9 cellular contexts compared by ENCODE assay signal in genomic region chr17:17107281-17107680, GRCh38.
DNase-seq lines count a peak whose midpoint lies in the region; ATAC-seq and TF ChIP-seq lines count a peak whose summit lies in the region.
"Had no signal": no experiment of that assay in that cellular context is flagged by ENCODE, and none has a peak within 500 bp of the region (broad histone marks: within the 10 kb centered on the region; RNA-seq: fewer than 3 reads in every experiment).

No MANE protein-coding gene starts in this region.

- peak overlapping the region; percentile 32 for H3K27ac ChIP-seq in effector memory CD4-positive, alpha-beta T cell (ENCODE audit: insufficient read depth, low read length, poor library complexity, severe bottlenecking)
- H3K27ac ChIP-seq in upper lobe of left lung, result peak overlapping the region; percentile 54 to 79 (median 72)

- H3K4me3 Mint-ChIP-seq in natural killer cell treated with Interleukin-12 subunit alpha and Interleukin-12 subunit beta and Interleukin-15 and Interleukin-18, amount 100 ng/mL, for 72 hours, result no peak overlapping the region
- H3K4me3 Mint-ChIP-seq in endothelial cell (ENCODE audit: unreplicated experiment), result no peak overlapping the region

- H3K9me3 ChIP-seq in effector memory CD4-positive, alpha-beta T cell (ENCODE audit: control insufficient read depth, low read length), result no peaks in the 10 kb centered on the region
- no peaks in the 10 kb centered on the region for H3K9me3 ChIP-seq in upper lobe of left lung
- H3K9me3 ChIP-seq: prostate gland had no signal

- H3K36me3 Mint-ChIP-seq in activated naive CD4-positive, alpha-beta T cell treated with anti-CD3 and anti-CD28 coated beads, Interleukin-2, amount 50 U/mL, for 72 hours, result no peaks in the 10 kb centered on the region
- H3K36me3 Mint-ChIP-seq in natural killer cell treated with Interleukin-12 subunit alpha and Interleukin-12 subunit beta and Interleukin-15 and Interleukin-18, amount 100 ng/mL, for 72 hours, result no peaks in the 10 kb centered on the region
- peaks cover 17% of the 10 kb centered on the region for H3K36me3 Mint-ChIP-seq in endothelial cell (ENCODE audit: low read depth, unreplicated experiment)

- TF ChIP-seq CTCF in upper lobe of left lung (IDR thresholded peaks at IDR 0.05) (no peak), endothelial cell (IDR thresholded peaks at IDR 0.05; ENCODE audit: unreplicated experiment) (no peak)

- no peaks in the 10 kb centered on the region for H3K27me3 ChIP-seq in effector memory CD4-positive, alpha-beta T cell (replicated peaks; ENCODE audit: control insufficient read depth, insufficient read depth, low read length, poor library complexity, severe bottlenecking)
- no peaks in the 10 kb centered on the region for H3K27me3 ChIP-seq in upper lobe of left lung

- H3K9me3 Mint-ChIP-seq in activated naive CD4-positive, alpha-beta T cell treated with anti-CD3 and anti-CD28 coated beads, Interleukin-2, amount 50 U/mL, for 72 hours, result no peaks in the 10 kb centered on the region
- H3K9me3 Mint-ChIP-seq in natural killer cell treated with Interleukin-12 subunit alpha and Interleukin-12 subunit beta and Interleukin-15 and Interleukin-18, amount 100 ng/mL, for 72 hours, result no peaks in the 10 kb centered on the region
- no peaks in the 10 kb centered on the region for H3K9me3 Mint-ChIP-seq in endothelial cell (ENCODE audit: unreplicated experiment)

- no peak for TF ChIP-seq EP300 in upper lobe of left lung (IDR thresholded peaks at IDR 0.05)

- no peaks in the 10 kb centered on the region for H3K36me3 ChIP-seq in effector memory CD4-positive, alpha-beta T cell (ENCODE audit: control insufficient read depth, insufficient read depth, low read length)
- H3K36me3 ChIP-seq in upper lobe of left lung, result peaks cover 0 to 6% (median 0%) of the 10 kb centered on the region in 4 donors
- H3K36me3 ChIP-seq: prostate gland had no signal

- DNase-seq in activated naive CD4-positive, alpha-beta T cell treated with anti-CD3 and anti-CD28 coated beads, Interleukin-2, amount 50 U/mL, for 72 hours (ENCODE audit: low spot score in 2 of 2), result no peak
- DNase-seq in activated naive CD4-positive, alpha-beta T cell treated with anti-CD3 and anti-CD28 coated beads, Interleukin-2, amount 50 U/mL, for 16 hours, result no peak
- DNase-seq in effector memory CD4-positive, alpha-beta T cell, result no peak
- no peak for DNase-seq in natural killer cell treated with Interleukin-12 subunit alpha and Interleukin-12 subunit beta and Interleukin-15 and Interleukin-18, amount 100 ng/mL, for 72 hours (ENCODE audit: low spot score)
- DNase-seq in upper lobe of left lung, result no peak
- DNase-seq in endothelial cell (ENCODE audit: low spot score), result no peak
- DNase-seq in SKM-1 treated with dmso at 0.1 percent for 144 hours (lab: John Stamatoyannopoulos, UW; ENCODE audit: unreplicated experiment), result no peak
- DNase-seq in HuH-7 (ENCODE audit: low spot score), result no peak

- H3K4me1 ChIP-seq in effector memory CD4-positive, alpha-beta T cell (ENCODE audit: control insufficient read depth, insufficient read depth, low read length, poor library complexity, severe bottlenecking), result peaks cover 37% of the 10 kb centered on the region
- peaks cover 51 to 79% (median 68%) of the 10 kb centered on the region in 4 donors for H3K4me1 ChIP-seq in upper lobe of left lung

- no peak for ATAC-seq in activated naive CD4-positive, alpha-beta T cell treated with anti-CD3 and anti-CD28 coated beads, Interleukin-2, amount 50 U/mL, for 72 hours
- ATAC-seq in natural killer cell treated with Interleukin-12 subunit alpha and Interleukin-12 subunit beta and Interleukin-15 and Interleukin-18, amount 100 ng/mL, for 72 hours, result no peak
- no peak for ATAC-seq in upper lobe of left lung (ENCODE audit: low FRiP score in 2 of 2)

- peaks cover 43 to 47% of the 10 kb centered on the region in 2 donors for H3K4me1 Mint-ChIP-seq in natural killer cell treated with Interleukin-12 subunit alpha and Interleukin-12 subunit beta and Interleukin-15 and Interleukin-18, amount 100 ng/mL, for 72 hours (ENCODE audit: low read depth in 2 of 2)
- peaks cover 22% of the 10 kb centered on the region for H3K4me1 Mint-ChIP-seq in endothelial cell (ENCODE audit: unreplicated experiment)

- WGBS in upper lobe of left lung, 2 donors, result 84 to 100% methylated on average over 1 to 4 of the region's 4 CpGs

- no peaks in the 10 kb centered on the region for H3K27me3 Mint-ChIP-seq in natural killer cell treated with Interleukin-12 subunit alpha and Interleukin-12 subunit beta and Interleukin-15 and Interleukin-18, amount 100 ng/mL, for 72 hours
- H3K27me3 Mint-ChIP-seq in endothelial cell (ENCODE audit: unreplicated experiment), result peaks cover 11% of the 10 kb centered on the region

- H3K4me3 ChIP-seq in effector memory CD4-positive, alpha-beta T cell (ENCODE audit: insufficient read depth, low read depth, low read length, poor library complexity, severe bottlenecking), result no peak overlapping the region
- H3K4me3 ChIP-seq in upper lobe of left lung, result no peak overlapping the region
- H3K4me3 ChIP-seq: prostate gland had no signal

- H3K27ac Mint-ChIP-seq in activated naive CD4-positive, alpha-beta T cell treated with anti-CD3 and anti-CD28 coated beads, Interleukin-2, amount 50 U/mL, for 72 hours, result peak overlapping the region; percentile 20 to 60
- H3K27ac Mint-ChIP-seq in natural killer cell treated with Interleukin-12 subunit alpha and Interleukin-12 subunit beta and Interleukin-15 and Interleukin-18, amount 100 ng/mL, for 72 hours, result peak overlapping the region; percentile 31 to 94
- H3K27ac Mint-ChIP-seq in endothelial cell (ENCODE audit: unreplicated experiment), result no peak overlapping the region

- TF ChIP-seq POLR2A in upper lobe of left lung (IDR thresholded peaks at IDR 0.05), result no peak
